18 cellular contexts compared by ENCODE assay signal in genomic region chr11:382081-382643, GRCh38. TPM values are rescaled to one million over a fixed set of nuclear protein-coding genes. Genes with fewer than 3 reads are reported as not detected.
"Had no signal": no experiment of that assay in that cellular context is flagged by ENCODE, and none has a peak within 500 bp of the region (broad histone marks: within the 10 kb centered on the region; RNA-seq: fewer than 3 reads in every experiment).

No MANE protein-coding gene starts in this region.

- ATAC-seq: activated CD4-positive, CD25-positive, alpha-beta regulatory T cell treated with anti-CD3 and anti-CD28 coated beads, Interleukin-2, amount 50 U/mL, for 24 hours; pancreas had no signal

- FAIRE-seq: islet of Langerhans, pancreas had no signal

- H3K4me3 ChIP-seq: breast epithelium, dorsolateral prefrontal cortex, esophagus squamous epithelium, pancreas, transverse colon had no signal

- H3K4me3 Mint-ChIP-seq: activated T-cell treated with anti-CD3 and anti-CD28 coated beads, Interleukin-2, amount 50 U/mL, for 4 hours had no signal

- H3K27me3 ChIP-seq: breast epithelium, dorsolateral prefrontal cortex, pancreas, transverse colon had no signal

- DNase-seq: activated CD4-positive, alpha-beta T cell treated with anti-CD3 and anti-CD28 coated beads, Interleukin-2, amount 50 U/mL, for 4 hours; activated effector memory CD4-positive, alpha-beta T cell treated with anti-CD3 and anti-CD28 coated beads, Interleukin-2, amount 50 U/mL, for 16 hours; activated T-cell treated with anti-CD3 and anti-CD28 coated beads, Interleukin-2, amount 50 U/mL, for 4 hours; aorta; dorsolateral prefrontal cortex; esophagus squamous epithelium; foreskin fibroblast; mammary epithelial cell; stimulated activated CD4-positive, alpha-beta T cell treated with anti-CD3 and anti-CD28 coated beads, Interleukin-15, amount 100 ng/mL, for 24 hours; stimulated activated CD4-positive, alpha-beta T cell treated with anti-CD3 and anti-CD28 coated beads, Interleukin-4, amount 100 ng/mL, for 4 hours; transverse colon had no signal

- H3K36me3 ChIP-seq: breast epithelium, pancreas, transverse colon had no signal

- H3K27ac ChIP-seq: breast epithelium, esophagus squamous epithelium, pancreas, transverse colon had no signal

- H3K9me3 ChIP-seq: pancreas, transverse colon had no signal

- H3K4me1 ChIP-seq: breast epithelium, esophagus squamous epithelium, pancreas, transverse colon had no signal

- H3K9me3 Mint-ChIP-seq: activated T-cell treated with anti-CD3 and anti-CD28 coated beads, Interleukin-2, amount 50 U/mL, for 4 hours had no signal

RNA-seq across cellular contexts. Expression of gene PKP3, which starts 11.8 kb away (rescaled TPM):
- total RNA-seq: T-helper 2 cell treated with Interferon-gamma antibody and Interleukin-4, amounts not matched to agents 100 ng/mL and 5 ng/mL, for 36 hours had no signal
- polyA plus RNA-seq: neural cell had no signal

RNA-seq across cellular contexts. Expression of gene ANO9, which starts 59.6 kb away (rescaled TPM):
- total RNA-seq: skeletal muscle tissue had no signal
- polyA plus RNA-seq: neural cell had no signal
